ENCODE assay signal across 14 cellular contexts in the genomic region with DNA sequence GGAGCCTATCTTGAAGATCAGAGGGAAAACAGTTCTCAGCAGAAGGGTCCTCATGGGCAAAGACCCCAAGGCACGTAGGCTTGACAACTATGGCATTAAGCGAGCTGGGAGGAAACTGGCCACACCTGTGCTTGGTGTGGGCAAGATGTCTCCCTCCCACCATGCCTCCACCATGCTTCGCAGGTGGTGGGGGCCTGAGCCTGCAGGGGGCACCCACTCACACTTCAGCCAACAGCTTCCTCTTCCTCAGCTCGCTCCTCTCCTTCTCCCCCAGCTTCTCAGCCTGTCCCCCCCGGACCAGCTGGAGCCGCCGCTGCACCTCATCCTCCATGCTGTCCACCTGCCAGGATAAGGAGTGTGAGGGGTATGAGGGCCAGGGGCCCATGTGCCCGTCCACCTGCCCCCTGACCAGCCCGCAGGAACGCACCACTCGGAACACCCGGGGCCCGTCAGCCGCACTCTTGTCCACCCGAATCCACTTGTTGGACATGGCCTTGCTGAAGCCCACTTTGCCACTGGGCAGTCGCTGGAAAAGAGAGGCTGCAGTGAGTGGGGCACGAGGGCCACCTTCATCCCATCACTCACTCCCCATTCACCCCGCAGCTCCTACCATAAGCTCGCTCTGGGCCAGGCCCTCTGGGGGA. TPM values are rescaled to one million over a fixed set of nuclear protein-coding genes. Genes with fewer than 3 reads are reported as not detected.
"Had no signal": no experiment of that assay in that cellular context is flagged by ENCODE, and none has a peak within 500 bp of the region (broad histone marks: within the 10 kb centered on the region; RNA-seq: fewer than 3 reads in every experiment).

No MANE protein-coding gene starts in this region.

- H3K9me3 ChIP-seq: esophagus muscularis mucosa, stomach, thoracic aorta had no signal

- H3K9me3 Mint-ChIP-seq: naive B cell had no signal

- ATAC-seq: left colon had no signal

- H3K27me3 ChIP-seq: cardiac muscle cell, esophagus muscularis mucosa, stomach had no signal

- H3K27ac ChIP-seq: cardiac muscle cell, esophagus muscularis mucosa, skin epidermis, stomach, thoracic aorta had no signal

- H3K27me3 Mint-ChIP-seq: naive B cell had no signal

- H3K4me3 ChIP-seq: cardiac muscle cell, esophagus muscularis mucosa, lung, skin epidermis, stomach, thoracic aorta had no signal

- DNase-seq: activated CD4-positive, alpha-beta T cell treated with anti-CD3 and anti-CD28 coated beads, Interleukin-2, amount 50 U/mL, for 1 hour; activated CD4-positive, CD25-positive, alpha-beta regulatory T cell; activated effector memory CD4-positive, alpha-beta T cell treated with anti-CD3 and anti-CD28 coated beads, Interleukin-2, amount 50 U/mL, for 16 hours; glutamatergic neuron; left colon; naive B cell; posterior cingulate gyrus; stimulated activated CD4-positive, alpha-beta T cell treated with anti-CD3 and anti-CD28 coated beads, Interleukin-4, amount 100 ng/mL, for 4 hours; stomach had no signal

RNA-seq across cellular contexts. Expression of a gene that starts 11.0 kb away (rescaled TPM):
- total RNA-seq: left colon, lung, stomach, thoracic aorta had no signal
